8 cellular contexts compared by ENCODE assay signal in the genomic region with DNA sequence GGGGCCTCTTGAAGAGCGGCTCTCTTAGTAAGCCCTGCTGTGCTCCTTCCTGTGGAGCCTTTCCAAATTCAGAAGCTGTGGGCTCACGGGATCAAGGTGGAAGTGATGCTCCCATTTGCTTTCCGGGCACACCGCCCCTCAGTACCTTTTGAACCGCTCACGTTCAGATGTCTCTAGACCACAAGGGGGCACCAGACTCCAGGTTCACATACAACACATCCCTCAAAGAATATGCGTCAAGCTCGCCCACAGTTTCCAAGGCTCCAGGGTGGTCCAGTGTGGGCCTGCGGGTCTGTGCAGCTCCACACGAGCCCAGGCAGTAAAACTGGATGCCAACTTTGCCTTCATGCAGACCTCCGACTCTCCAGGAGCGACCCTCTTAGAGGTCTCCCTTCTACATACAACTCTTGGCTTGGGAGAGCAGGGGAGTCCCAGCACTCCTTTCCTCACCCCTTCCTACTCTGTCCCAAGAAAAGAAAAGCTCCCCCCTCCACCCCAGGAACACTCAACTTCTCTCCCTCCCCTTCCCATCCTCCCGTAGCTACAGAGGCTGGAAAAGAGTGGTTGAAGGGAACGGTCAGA. TPM values are rescaled to one million over a fixed set of nuclear protein-coding genes. Genes with fewer than 3 reads are reported as not detected.
DNase-seq lines count a peak whose midpoint lies in the region; ATAC-seq and TF ChIP-seq lines count a peak whose summit lies in the region.

No MANE protein-coding gene starts in this region.

- no peaks in the 10 kb centered on the region for H3K79me2 ChIP-seq in GM23248 (ENCODE audit: insufficient read depth)

- H3K4me3 ChIP-seq in GM23248 = no peak overlapping the region
- no peak overlapping the region for H3K4me3 ChIP-seq in WERI-Rb-1 (ENCODE audit: low read depth, low read length)
- no peak overlapping the region for H3K4me3 ChIP-seq in breast epithelium

- whole genome bisulfite sequencing in GM23248 (ENCODE audit: low coverage in 1 of 2, low lambda C conversion rate in 2 of 2, missing lambda C conversion rate in 2 of 2), 2 experiments = 11 to 18% methylated on average over 12 of the region's 14 CpGs

- CTCF ChIA-PET in Calu3 (lab: Charles Lee) = interaction anchor here (0.7 to 1.1 kb wide), 5 partner anchors 24 to 301 kb away, joined by 3 to 7 read pairs (median 3); no protein-coding TSS in a partner anchor

- in situ Hi-C loops in GM23248 (cut with MboI) = no loop called here

- no peak for TF ChIP-seq POLR2A in breast epithelium (IDR thresholded peaks at IDR 0.05)

- H3K36me3 ChIP-seq in GM23248 (ENCODE audit: low read depth) (no peaks in the 10 kb centered on the region), WERI-Rb-1 (no peaks in the 10 kb centered on the region), breast epithelium (no peaks in the 10 kb centered on the region)

- H3F3A ChIP-seq in GM23248 (ENCODE audit: insufficient read depth) = no peaks in the 10 kb centered on the region

- H3K9me2 ChIP-seq in GM23248 (ENCODE audit: insufficient read depth) = no peaks in the 10 kb centered on the region

- no peak overlapping the region for H3K27ac Mint-ChIP-seq in Calu3 (ENCODE audit: unreplicated experiment)

- TF ChIP-seq CTCF in Calu3 (IDR thresholded peaks at IDR 0.05; ENCODE audit: unreplicated experiment) (peak; percentile 50), WERI-Rb-1 (IDR thresholded peaks at IDR 0.05; ENCODE audit: low read depth, low read length) (peak; percentile 78), breast epithelium (IDR thresholded peaks at IDR 0.05) (peak in 2 of 3 donors; percentile 12 to 25)

- H3K27ac ChIP-seq in GM23248 (no peak overlapping the region), WERI-Rb-1 (no peak overlapping the region), breast epithelium (no peak overlapping the region)

- H3K4me3 Mint-ChIP-seq in Calu3 (ENCODE audit: low read depth, unreplicated experiment) = peak overlapping the region; percentile 35

- H3K27me3 ChIP-seq in GM23248 (replicated peaks; ENCODE audit: insufficient read depth) (no peaks in the 10 kb centered on the region), WERI-Rb-1 (ENCODE audit: insufficient read depth, low read depth, severe bottlenecking) (peaks cover 10% of the 10 kb centered on the region), breast epithelium (peaks cover 0 to 39% of the 10 kb centered on the region in 2 donors)

- intact Hi-C loops in Calu3 (cut with micrococcal nuclease; ENCODE audit: unreplicated experiment) (loop anchor here (1.0 kb wide), 1 partner anchor 112 kb away; no protein-coding TSS in a partner anchor), breast epithelium (cut with DNase I; ENCODE audit: low total_unique reads) (no loop called here)

- no peaks in the 10 kb centered on the region for H3K4me1 ChIP-seq in GM23248 (ENCODE audit: insufficient read depth)
- no peaks in the 10 kb centered on the region for H3K4me1 ChIP-seq in breast epithelium

- peak overlapping the region; percentile 48 for H2AFZ ChIP-seq in GM23248

- no peaks in the 10 kb centered on the region for H3K4me1 Mint-ChIP-seq in Calu3 (ENCODE audit: low read depth, unreplicated experiment)

- DNase-seq in Calu3 (peak; percentile 64), GM23248 (peak; percentile 56), NCI-H1417 (lab: John Stamatoyannopoulos, UW) (peak; percentile 28 to 89 (median 64)), WERI-Rb-1 (peak; percentile 65), breast epithelium (ENCODE audit: low spot score in 2 of 2) (peak in 1 of 2 donors; percentile 50), kidney glomerular epithelial cell (lab: John Stamatoyannopoulos, UW) (peak; percentile 28)
- DNase-seq in stimulated activated CD4-positive, alpha-beta T cell treated with anti-CD3 and anti-CD28 coated beads, Interleukin-4, amount 100 ng/mL, for 48 hours (ENCODE audit: low read depth in 2 of 2) = peak; percentile 40 to 47

- no peak overlapping the region for H3K9ac ChIP-seq in GM23248

- peaks cover 7% of the 10 kb centered on the region for H3K27me3 Mint-ChIP-seq in Calu3 (ENCODE audit: unreplicated experiment)

- H3K36me3 Mint-ChIP-seq in Calu3 (ENCODE audit: insufficient read depth, unreplicated experiment) = no peaks in the 10 kb centered on the region

- no peak overlapping the region for H3K4me2 ChIP-seq in GM23248 (ENCODE audit: unreplicated experiment)

- no TSS peak for BruUV-seq in Calu3 (replicated peaks; lab: Mats Ljungman, UMichigan)

- no peaks in the 10 kb centered on the region for H3K9me3 Mint-ChIP-seq in Calu3 (ENCODE audit: low read depth, unreplicated experiment)

- H3K9me3 ChIP-seq in GM23248 (ENCODE audit: low read depth) (no peaks in the 10 kb centered on the region), WERI-Rb-1 (ENCODE audit: severe bottlenecking) (no peaks in the 10 kb centered on the region), breast epithelium (no peaks in the 10 kb centered on the region)

- no peaks in the 10 kb centered on the region for H4K20me1 ChIP-seq in GM23248 (ENCODE audit: insufficient read depth)

- ATAC-seq in GM18870 (IDR thresholded peaks at IDR 0.05; ENCODE audit: unreplicated experiment) = no peak

RNA-seq across cellular contexts. Expression of gene SUPT20HL1, which starts 11.0 kb away (rescaled TPM):
- total RNA-seq in Calu3 (2022) (not detected in 2 replicates), breast epithelium (not detected)
- total RNA-seq in GM23248 (2014; rRNA removed; shearing (Covaris generic)) = not detected in 2 replicates
- polyA plus RNA-seq in GM23248 (2016; fragmentation: Nextera tagmentation; extraction: Ambion mirVana) = not detected in 2 replicates

RNA-seq across cellular contexts. Expression of gene SUPT20HL2, which starts 57.6 kb away (rescaled TPM):
- total RNA-seq in Calu3 (2022) (not detected in 2 replicates), breast epithelium (not detected)
- not detected in 2 replicates for total RNA-seq in GM23248 (2014; rRNA removed; shearing (Covaris generic))
- not detected in 2 replicates for polyA plus RNA-seq in GM23248 (2016; fragmentation: Nextera tagmentation; extraction: Ambion mirVana)

Comparison
In these comparisons a context has a peak if more than half of its experiments do, and no peak if none do; other contexts are left out.
1. CTCF ChIP-seq: peak in every context shown above with its lines; median percentile 78 in WERI-Rb-1; 50 in Calu3; 18 in breast epithelium.